28 cellular contexts compared by ENCODE assay signal in the genomic region with DNA sequence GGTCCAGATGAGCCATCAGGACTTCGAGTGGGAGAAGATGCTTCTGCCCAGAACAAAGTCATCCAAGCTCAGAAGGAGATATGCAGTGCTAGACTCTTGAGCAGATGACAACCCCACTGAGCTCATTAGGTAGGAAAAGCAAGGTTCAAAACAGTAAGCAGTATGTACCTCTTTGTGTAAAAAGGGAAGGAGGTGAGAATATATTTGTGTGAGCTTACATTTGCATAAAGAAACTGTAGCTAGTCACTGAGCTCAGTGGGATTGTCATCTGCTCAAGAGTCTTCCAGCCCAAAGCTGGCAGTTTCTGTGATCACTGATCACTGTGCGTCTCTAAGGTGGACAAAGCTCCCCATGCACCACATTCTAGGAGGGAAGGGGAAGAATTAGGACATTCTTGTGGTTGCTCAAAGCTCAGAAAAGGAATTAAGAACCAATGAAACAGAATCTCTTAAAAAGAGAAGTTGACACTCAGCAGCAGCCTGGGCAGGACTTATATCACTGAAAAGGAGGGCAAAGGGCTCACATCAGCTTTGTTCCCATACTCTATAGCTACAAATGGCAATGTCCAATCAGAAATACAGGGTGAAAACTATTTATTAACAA.
A peak's percentile ranks its signal among the peaks of the same experiment; 100 is the strongest.
DNase-seq lines count a peak whose midpoint lies in the region; ATAC-seq and TF ChIP-seq lines count a peak whose summit lies in the region.
"Had no signal": no experiment of that assay in that cellular context is flagged by ENCODE, and none has a peak within 500 bp of the region (broad histone marks: within the 10 kb centered on the region; RNA-seq: fewer than 3 reads in every experiment).

No MANE protein-coding gene starts in this region.

- no peaks in the 10 kb centered on the region for H3K4me1 Mint-ChIP-seq in activated CD4-positive, alpha-beta T cell treated with anti-CD3 and anti-CD28 coated beads, Interleukin-2, amount 10 ng/mL, durations not matched to agents 24 days and 14 days
- H3K4me1 Mint-ChIP-seq: stimulated activated naive CD8-positive, alpha-beta T cell treated with anti-CD3 and anti-CD28 coated beads, Interleukin-15, amount 100 ng/mL, for 72 hours had no signal

- H3K9me3 ChIP-seq in upper lobe of right lung (no peaks in the 10 kb centered on the region), body of pancreas (no peaks in the 10 kb centered on the region), prostate gland (no peaks in the 10 kb centered on the region)
- H3K9me3 ChIP-seq: gastrocnemius medialis, MG63, tibial artery had no signal

- peaks cover 4% of the 10 kb centered on the region for H3K27me3 Mint-ChIP-seq in activated CD4-positive, alpha-beta T cell treated with anti-CD3 and anti-CD28 coated beads, Interleukin-2, amount 10 ng/mL, durations not matched to agents 24 days and 14 days

- H3K4me1 ChIP-seq in upper lobe of right lung (no peaks in the 10 kb centered on the region), body of pancreas (no peaks in the 10 kb centered on the region), prostate gland (replicated peaks) (no peaks in the 10 kb centered on the region)
- H3K4me1 ChIP-seq: gastrocnemius medialis had no signal

- no peak for TF ChIP-seq POLR2A in body of pancreas (IDR thresholded peaks at IDR 0.05)
- TF ChIP-seq POLR2A in prostate gland (IDR thresholded peaks at IDR 0.05), result no peak

- H3K4me3 Mint-ChIP-seq in activated CD4-positive, alpha-beta T cell treated with anti-CD3 and anti-CD28 coated beads, Interleukin-2, amount 10 ng/mL, durations not matched to agents 24 days and 14 days, result no peak overlapping the region
- H3K4me3 Mint-ChIP-seq: stimulated activated naive CD8-positive, alpha-beta T cell treated with anti-CD3 and anti-CD28 coated beads, Interleukin-15, amount 100 ng/mL, for 72 hours had no signal

- ATAC-seq in upper lobe of right lung (peak; percentile 73), body of pancreas (no peak)
- ATAC-seq: gastrocnemius medialis; left lobe of liver; stimulated activated naive CD8-positive, alpha-beta T cell treated with anti-CD3 and anti-CD28 coated beads, Interleukin-15, amount 100 ng/mL, for 72 hours had no signal

- WGBS in body of pancreas, 2 donors, result 35 to 58% methylated on average over 2 of the region's 2 CpGs
- 76% methylated on average over 2 of the region's 2 CpGs for WGBS in prostate gland

- H3K27me3 ChIP-seq in upper lobe of right lung, result no peaks in the 10 kb centered on the region
- no peaks in the 10 kb centered on the region for H3K27me3 ChIP-seq in body of pancreas
- no peaks in the 10 kb centered on the region for H3K27me3 ChIP-seq in prostate gland (replicated peaks; ENCODE audit: insufficient read depth)
- H3K27me3 ChIP-seq: gastrocnemius medialis, tibial artery had no signal

- H3K27ac Mint-ChIP-seq in activated CD4-positive, alpha-beta T cell treated with anti-CD3 and anti-CD28 coated beads, Interleukin-2, amount 10 ng/mL, durations not matched to agents 24 days and 14 days, result no peak overlapping the region
- H3K27ac Mint-ChIP-seq: stimulated activated naive CD8-positive, alpha-beta T cell treated with anti-CD3 and anti-CD28 coated beads, Interleukin-15, amount 100 ng/mL, for 72 hours had no signal

- H3K4me3 ChIP-seq in upper lobe of right lung (no peak overlapping the region), body of pancreas (no peak overlapping the region), prostate gland (no peak overlapping the region)
- H3K4me3 ChIP-seq: gastrocnemius medialis, MG63, SK-N-MC, skin epidermis, tibial artery had no signal

- H3K36me3 ChIP-seq in upper lobe of right lung, result no peaks in the 10 kb centered on the region
- no peaks in the 10 kb centered on the region for H3K36me3 ChIP-seq in body of pancreas (replicated peaks in 1 of 2; ENCODE audit: insufficient read depth in 1 of 2, low read depth in 2 of 2)
- H3K36me3 ChIP-seq in prostate gland, result no peaks in the 10 kb centered on the region
- H3K36me3 ChIP-seq: gastrocnemius medialis, MG63, tibial artery had no signal

- H3K27ac ChIP-seq in upper lobe of right lung (no peak overlapping the region), body of pancreas (no peak overlapping the region), prostate gland (no peak overlapping the region)
- H3K27ac ChIP-seq: 22Rv1, gastrocnemius medialis, SK-N-MC, skin epidermis, tibial artery had no signal

- H3K36me3 Mint-ChIP-seq in activated CD4-positive, alpha-beta T cell treated with anti-CD3 and anti-CD28 coated beads, Interleukin-2, amount 10 ng/mL, durations not matched to agents 24 days and 14 days (ENCODE audit: low read depth), result no peaks in the 10 kb centered on the region

- no peaks in the 10 kb centered on the region for H3K9me3 Mint-ChIP-seq in activated CD4-positive, alpha-beta T cell treated with anti-CD3 and anti-CD28 coated beads, Interleukin-2, amount 10 ng/mL, durations not matched to agents 24 days and 14 days
- H3K9me3 Mint-ChIP-seq: stimulated activated naive CD8-positive, alpha-beta T cell treated with anti-CD3 and anti-CD28 coated beads, Interleukin-15, amount 100 ng/mL, for 72 hours had no signal

- intact Hi-C loops in upper lobe of right lung (cut with DNase I), result no loop called here
- intact Hi-C loops in activated CD4-positive, alpha-beta T cell treated with anti-CD3 and anti-CD28 coated beads, Interleukin-2, amount 10 ng/mL, durations not matched to agents 24 days and 14 days (cut with micrococcal nuclease), result no loop called here
- intact Hi-C loops in body of pancreas (cut with DNase I), result no loop called here
- intact Hi-C loops in prostate gland (cut with DNase I), result no loop called here

- no peak for TF ChIP-seq CTCF in upper lobe of right lung (IDR thresholded peaks at IDR 0.05)
- TF ChIP-seq CTCF in body of pancreas (IDR thresholded peaks at IDR 0.05), result no peak
- no peak for TF ChIP-seq CTCF in prostate gland (IDR thresholded peaks at IDR 0.05)

- DNase-seq in SKM-1 treated with dmso at 0.1 percent for 144 hours (lab: John Stamatoyannopoulos, UW; ENCODE audit: unreplicated experiment) (peak; percentile 18), SKM-1 (lab: John Stamatoyannopoulos, UW; ENCODE audit: unreplicated experiment) (no peak), NOMO-1 treated with dmso at 0.1 percent for 144 hours (lab: John Stamatoyannopoulos, UW; ENCODE audit: unreplicated experiment) (peak; percentile 66), globus pallidus (ENCODE audit: low spot score) (peak; percentile 18), upper lobe of right lung (no peak), body of pancreas (no peak), prostate gland (ENCODE audit: low spot score) (no peak)
- no peak for DNase-seq in activated CD4-positive, alpha-beta T cell treated with anti-CD3 and anti-CD28 coated beads, Interleukin-2, amount 10 ng/mL, durations not matched to agents 24 days and 14 days
- DNase-seq: activated CD4-positive, alpha-beta T cell treated with anti-CD3 and anti-CD28 coated beads for 4 hours; activated naive CD4-positive, alpha-beta T cell; activated T-cell treated with anti-CD3 and anti-CD28 coated beads, Interleukin-2, amount 50 U/mL, for 48 hours; DMS153; gastrocnemius medialis; hippocampal formation; MG63; NCI-H187; NCI-H2171; NCI-H510A; occipital lobe; retina; RPMI8226; stimulated activated naive CD8-positive, alpha-beta T cell treated with anti-CD3 and anti-CD28 coated beads, Interleukin-15, amount 100 ng/mL, for 72 hours; T-helper 2 cell; tibial artery had no signal

Comparison
In these comparisons a context has a peak if more than half of its experiments do, and no peak if none do; other contexts are left out.
1. DNase-seq: peak in SKM-1 treated with dmso at 0.1 percent for 144 hours (single experiment), NOMO-1 treated with dmso at 0.1 percent for 144 hours (single experiment) and globus pallidus (single experiment); none in SKM-1 (single experiment), upper lobe of right lung (single experiment), activated CD4-positive, alpha-beta T cell treated with anti-CD3 and anti-CD28 coated beads, Interleukin-2, amount 10 ng/mL, durations not matched to agents 24 days and 14 days (single experiment), body of pancreas (0 of 4) and prostate gland (single experiment).